In genomic region chr1:27615346-27616004, GRCh38 we compare ENCODE assay signal across 1 cellular context.
TF ChIP-seq lines count a peak whose summit lies in the region.

No MANE protein-coding gene starts in this region.

TF ChIP-seq in WTC11, 78 proteins besides CTCF, POLR2A, EP300 and RAD21 (continued from another document):
- TF ChIP-seq MAX (CRISPR knock-in tag; IDR thresholded peaks at IDR 0.05) = peak; percentile 85; the same call in 1 of the 2 replicates
- TF ChIP-seq AR (CRISPR knock-in tag; IDR thresholded peaks at IDR 0.05) = no peak
- no peak for TF ChIP-seq ATF3 (CRISPR knock-in tag; conservative IDR thresholded peaks at IDR 0.05)
- TF ChIP-seq KAT7 (CRISPR knock-in tag; IDR thresholded peaks at IDR 0.05; ENCODE audit: borderline replicate concordance) = 0 out of 2 replicates have a peak, but pooled peaks have one; percentile 35
- TF ChIP-seq MYBL2 (CRISPR knock-in tag; IDR thresholded peaks at IDR 0.05) = no peak
- TF ChIP-seq SMAD3 (CRISPR knock-in tag; IDR thresholded peaks at IDR 0.05; ENCODE audit: borderline replicate concordance) = no peak
- 0 out of 2 replicates have a peak, but pooled peaks have one; percentile 39 for TF ChIP-seq USF1 (CRISPR knock-in tag; IDR thresholded peaks at IDR 0.05)
- TF ChIP-seq PRRX2 (CRISPR knock-in tag; IDR thresholded peaks at IDR 0.05) = no peak
TF ChIP-seq in WTC11: peak in this region for 3.
